In genomic region chr14:68781161-68782021, GRCh38 we compare ENCODE assay signal across 8 cellular contexts. TPM values are rescaled to one million over a fixed set of nuclear protein-coding genes. Genes with fewer than 3 reads are reported as not detected.
DNase-seq lines count a peak whose midpoint lies in the region; ATAC-seq, FAIRE-seq and TF ChIP-seq lines count a peak whose summit lies in the region.

No MANE protein-coding gene starts in this region.

- POLR2A ChIA-PET in WTC11 (lab: Charles Lee): interaction anchor here (0.8 to 1.0 kb wide), 2 partner anchors 9 to 42 kb away, joined by 3 read pairs; no protein-coding TSS in a partner anchor

- H3K27ac ChIP-seq in heart left ventricle (peak overlapping the region in 11 of 12 donors; percentile 26 to 90 (median 53)), skeletal muscle tissue (ENCODE audit: low read depth, low read length) (peak overlapping the region; percentile 44)

- CTCF ChIA-PET in WTC11 (lab: Charles Lee): interaction anchor here (0.6 to 1.3 kb wide), 5 partner anchors 8 to 93 kb away, joined by 3 to 5 read pairs (median 3); no protein-coding TSS in a partner anchor

- TF ChIP-seq CTCF in heart left ventricle (IDR thresholded peaks at IDR 0.05) (no peak), GM20000 (IDR thresholded peaks at IDR 0.05; ENCODE audit: extremely low read depth, missing control alignments) (no peak), WTC11 (IDR thresholded peaks at IDR 0.05) (no peak)

- H3K9me3 ChIP-seq in heart left ventricle (no peaks in the 10 kb centered on the region), skeletal muscle tissue (ENCODE audit: control insufficient read depth in 3 of 3, low read length in 3 of 3) (no peaks in the 10 kb centered on the region)

- H3K9me3 Mint-ChIP-seq in activated T-cell treated with anti-CD3 and anti-CD28 coated beads, Interleukin-2, amount 50 U/mL, for 4 hours: no peaks in the 10 kb centered on the region
- no peaks in the 10 kb centered on the region for H3K9me3 Mint-ChIP-seq in WTC11

- H3K9ac ChIP-seq in skeletal muscle tissue (ENCODE audit: low read depth in 1 of 3, low read length in 3 of 3): peak overlapping the region in 2 of 3 donors; percentile 7 to 27

- peaks cover 82% of the 10 kb centered on the region for H3K4me1 Mint-ChIP-seq in activated T-cell treated with anti-CD3 and anti-CD28 coated beads, Interleukin-2, amount 50 U/mL, for 4 hours (ENCODE audit: low read depth)
- H3K4me1 Mint-ChIP-seq in WTC11: peaks cover 15% of the 10 kb centered on the region

- no peak for DNase-seq in HTR-8/SVneo (ENCODE audit: insufficient read length, low spot score)
- peak; percentile 33 for DNase-seq in activated T-cell treated with anti-CD3 and anti-CD28 coated beads, Interleukin-2, amount 50 U/mL, for 4 hours
- DNase-seq in heart left ventricle: peak in 2 of 5 donors; percentile 15 to 26
- DNase-seq in glomerular visceral epithelial cell (ENCODE audit: extremely low spot score): no peak
- DNase-seq in GM20000 (ENCODE audit: low spot score): no peak
- DNase-seq in WTC11 (ENCODE audit: low spot score): no peak

- intact Hi-C loops in heart left ventricle (cut with DNase I): loop anchor here in 5 of 10 donors (5.0 to 10.0 kb wide), 6 partner anchors 44 to 527 kb away; no protein-coding TSS in a partner anchor

- H3K4me3 Mint-ChIP-seq in activated T-cell treated with anti-CD3 and anti-CD28 coated beads, Interleukin-2, amount 50 U/mL, for 4 hours: peak overlapping the region; percentile 71
- no peak overlapping the region for H3K4me3 Mint-ChIP-seq in WTC11

- ATAC-seq in activated T-cell treated with anti-CD3 and anti-CD28 coated beads, Interleukin-2, amount 50 U/mL, for 4 hours: peak; percentile 9 to 11
- peak in 2 of 4 donors; percentile 6 to 9 for ATAC-seq in heart left ventricle
- ATAC-seq in HG03097 (IDR thresholded peaks at IDR 0.05; ENCODE audit: low FRiP score, unreplicated experiment): no peak
- no peak for ATAC-seq in WTC11

- TF ChIP-seq POLR2A in heart left ventricle (IDR thresholded peaks at IDR 0.05): no peak

- H3K36me3 ChIP-seq in heart left ventricle (peaks cover 0 to under 1% (median 0%) of the 10 kb centered on the region in 9 donors), skeletal muscle tissue (ENCODE audit: control insufficient read depth in 3 of 3, insufficient read depth in 3 of 3, low read length in 3 of 3) (no peaks in the 10 kb centered on the region)

- no peak overlapping the region for H3K27ac Mint-ChIP-seq in WTC11

- peak overlapping the region in 1 of 12 donors; percentile 30 for H3K4me3 ChIP-seq in heart left ventricle
- H3K4me3 ChIP-seq in skeletal muscle tissue (ENCODE audit: low read length in 3 of 3): peak overlapping the region; percentile 6 to 12 (median 7)

- FAIRE-seq in HTR-8/SVneo (lab: Jason Lieb, UNC): peak; percentile 88

- 78 to 88% (median 81%) methylated on average over 14 of the region's 14 CpGs for WGBS in heart left ventricle, 4 donors

- no peaks in the 10 kb centered on the region for H3K27me3 ChIP-seq in heart left ventricle
- no peaks in the 10 kb centered on the region for H3K27me3 ChIP-seq in skeletal muscle tissue (ENCODE audit: control insufficient read depth in 3 of 3, insufficient read depth in 3 of 3, low read length in 3 of 3)

- H3K27me3 Mint-ChIP-seq in activated T-cell treated with anti-CD3 and anti-CD28 coated beads, Interleukin-2, amount 50 U/mL, for 4 hours (ENCODE audit: low read depth): no peaks in the 10 kb centered on the region
- H3K27me3 Mint-ChIP-seq in WTC11 (ENCODE audit: low read depth): no peaks in the 10 kb centered on the region; the same call in 1 of the 2 replicates

- peaks cover 0 to 66% (median 33%) of the 10 kb centered on the region in 12 donors for H3K4me1 ChIP-seq in heart left ventricle
- peaks cover 27 to 36% (median 33%) of the 10 kb centered on the region in 3 donors for H3K4me1 ChIP-seq in skeletal muscle tissue (ENCODE audit: control insufficient read depth in 3 of 3, insufficient read depth in 3 of 3, low read length in 3 of 3)

- no peaks in the 10 kb centered on the region for H3K36me3 Mint-ChIP-seq in activated T-cell treated with anti-CD3 and anti-CD28 coated beads, Interleukin-2, amount 50 U/mL, for 4 hours (ENCODE audit: insufficient read depth)
- no peaks in the 10 kb centered on the region for H3K36me3 Mint-ChIP-seq in WTC11

TF ChIP-seq in WTC11, 78 proteins besides CTCF, POLR2A, EP300 and RAD21 (continues in another document):
- TF ChIP-seq ZNF281 (CRISPR knock-in tag; IDR thresholded peaks at IDR 0.05): no peak
- no peak for TF ChIP-seq ZNF219 (CRISPR knock-in tag; IDR thresholded peaks at IDR 0.05; ENCODE audit: borderline replicate concordance)
- TF ChIP-seq FOXK1 (CRISPR knock-in tag; IDR thresholded peaks at IDR 0.05): no peak
- TF ChIP-seq ZNF317 (CRISPR knock-in tag; IDR thresholded peaks at IDR 0.05; ENCODE audit: borderline replicate concordance, low read depth): no peak
- no peak for TF ChIP-seq OVOL2 (CRISPR knock-in tag; IDR thresholded peaks at IDR 0.05; ENCODE audit: borderline replicate concordance)
- no peak for TF ChIP-seq GABPB1 (CRISPR knock-in tag; IDR thresholded peaks at IDR 0.05)
- TF ChIP-seq E2F4 (CRISPR knock-in tag; IDR thresholded peaks at IDR 0.05; ENCODE audit: borderline replicate concordance, low read depth): no peak
- no peak for TF ChIP-seq AR (CRISPR knock-in tag; IDR thresholded peaks at IDR 0.05)
- TF ChIP-seq NR2C2 (CRISPR knock-in tag; IDR thresholded peaks at IDR 0.05): no peak
- no peak for TF ChIP-seq SOX15 (CRISPR knock-in tag; IDR thresholded peaks at IDR 0.05)
- no peak for TF ChIP-seq GTF2I (CRISPR knock-in tag; conservative IDR thresholded peaks at IDR 0.05)
- no peak for TF ChIP-seq NR3C1 (CRISPR knock-in tag; conservative IDR thresholded peaks at IDR 0.05; ENCODE audit: low read depth)
- no peak for TF ChIP-seq ZNF121 (CRISPR knock-in tag; IDR thresholded peaks at IDR 0.05)
- no peak for TF ChIP-seq SMAD4 (CRISPR knock-in tag; IDR thresholded peaks at IDR 0.05)

RNA-seq across cellular contexts. Expression of gene ZFP36L1, which starts 11.5 kb away (rescaled TPM):
- total RNA-seq in activated T-cell treated with anti-CD3 and anti-CD28 coated beads, Interleukin-2, amount 50 U/mL, for 4 hours: 100 to 1,000 TPM; 179 to 242 (median 210) TPM
- total RNA-seq in heart left ventricle (100 to 1,000 TPM in 3 of 9 donors, 10 to 100 TPM in 6; 47.8 to 183 (median 68.9) TPM), skeletal muscle tissue (27.7 TPM), WTC11 (2021) (132 to 150 TPM (median 148 TPM) in 3 replicates)
- 10 to 100 TPM; 21.2 to 84.5 TPM for polyA plus RNA-seq in heart left ventricle

Comparison
In these comparisons a context has a peak if more than half of its experiments do, and no peak if none do; other contexts are left out.
1. ATAC-seq: peak in activated T-cell treated with anti-CD3 and anti-CD28 coated beads, Interleukin-2, amount 50 U/mL, for 4 hours (2 of 2); none in HG03097 (single experiment) and WTC11 (single experiment).